8 cellular contexts compared by ENCODE assay signal in the genomic region with DNA sequence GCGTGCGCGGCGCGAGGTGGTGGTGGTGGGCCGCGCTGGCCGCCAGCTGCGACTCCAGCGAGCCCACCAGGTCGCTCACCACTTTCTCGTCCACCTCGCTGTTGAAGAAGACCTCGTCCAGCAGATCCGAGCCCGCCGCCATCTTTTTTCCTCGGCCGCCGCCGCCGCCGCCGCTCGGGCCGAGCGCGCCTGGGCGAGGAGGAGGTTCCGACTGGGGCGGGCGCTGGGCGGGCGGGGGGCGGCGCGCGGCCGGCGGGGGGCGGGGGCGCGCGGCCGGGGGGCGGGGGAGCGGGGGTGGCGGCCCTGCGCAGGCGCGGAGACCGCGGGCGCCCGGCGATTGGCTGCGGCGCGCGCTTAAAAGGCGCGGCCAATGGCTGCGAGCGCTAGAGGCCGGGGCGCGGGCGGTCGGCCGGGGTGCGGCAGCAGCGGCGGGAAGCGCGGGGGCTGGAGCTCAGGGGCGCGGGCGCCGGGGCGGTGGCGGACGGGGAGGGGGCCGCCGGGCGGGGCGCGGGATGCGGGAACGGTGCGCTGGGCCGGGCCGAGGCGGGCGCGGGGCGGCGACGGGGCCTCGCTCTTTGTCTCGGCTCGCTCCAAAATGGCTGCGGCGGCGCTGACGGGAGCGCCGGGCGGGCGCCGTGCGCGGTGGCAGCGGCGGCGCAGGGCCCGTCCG. TPM values are rescaled to one million over a fixed set of nuclear protein-coding genes. Genes with fewer than 3 reads are reported as not detected.
DNase-seq lines count a peak whose midpoint lies in the region; ATAC-seq and TF ChIP-seq lines count a peak whose summit lies in the region.

A gene with protein sequence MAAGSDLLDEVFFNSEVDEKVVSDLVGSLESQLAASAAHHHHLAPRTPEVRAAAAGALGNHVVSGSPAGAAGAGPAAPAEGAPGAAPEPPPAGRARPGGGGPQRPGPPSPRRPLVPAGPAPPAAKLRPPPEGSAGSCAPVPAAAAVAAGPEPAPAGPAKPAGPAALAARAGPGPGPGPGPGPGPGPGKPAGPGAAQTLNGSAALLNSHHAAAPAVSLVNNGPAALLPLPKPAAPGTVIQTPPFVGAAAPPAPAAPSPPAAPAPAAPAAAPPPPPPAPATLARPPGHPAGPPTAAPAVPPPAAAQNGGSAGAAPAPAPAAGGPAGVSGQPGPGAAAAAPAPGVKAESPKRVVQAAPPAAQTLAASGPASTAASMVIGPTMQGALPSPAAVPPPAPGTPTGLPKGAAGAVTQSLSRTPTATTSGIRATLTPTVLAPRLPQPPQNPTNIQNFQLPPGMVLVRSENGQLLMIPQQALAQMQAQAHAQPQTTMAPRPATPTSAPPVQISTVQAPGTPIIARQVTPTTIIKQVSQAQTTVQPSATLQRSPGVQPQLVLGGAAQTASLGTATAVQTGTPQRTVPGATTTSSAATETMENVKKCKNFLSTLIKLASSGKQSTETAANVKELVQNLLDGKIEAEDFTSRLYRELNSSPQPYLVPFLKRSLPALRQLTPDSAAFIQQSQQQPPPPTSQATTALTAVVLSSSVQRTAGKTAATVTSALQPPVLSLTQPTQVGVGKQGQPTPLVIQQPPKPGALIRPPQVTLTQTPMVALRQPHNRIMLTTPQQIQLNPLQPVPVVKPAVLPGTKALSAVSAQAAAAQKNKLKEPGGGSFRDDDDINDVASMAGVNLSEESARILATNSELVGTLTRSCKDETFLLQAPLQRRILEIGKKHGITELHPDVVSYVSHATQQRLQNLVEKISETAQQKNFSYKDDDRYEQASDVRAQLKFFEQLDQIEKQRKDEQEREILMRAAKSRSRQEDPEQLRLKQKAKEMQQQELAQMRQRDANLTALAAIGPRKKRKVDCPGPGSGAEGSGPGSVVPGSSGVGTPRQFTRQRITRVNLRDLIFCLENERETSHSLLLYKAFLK (minus strand): TSS at position 213 of the 670 bp plus-strand sequence. CDS start 71 bp downstream, at position 142.

- intact Hi-C loops in natural killer cell (cut with micrococcal nuclease), result loop anchor here (2.0 to 5.0 kb wide), 2 partner anchors 55 to 76 kb away; partner anchors contain the start of genes PSMA7 and SS18L1

- peaks cover 31 to 42% of the 10 kb centered on the region in 2 donors for H3K4me1 Mint-ChIP-seq in natural killer cell

- DNase-seq in DMS 273 treated with DMSO at 0.1 percent for 48 hours (lab: John Stamatoyannopoulos, UW) (peak; percentile 34), HuH-7.5 (ENCODE audit: low spot score) (peak; percentile 99), RPMI7951 (ENCODE audit: low read depth) (peak; percentile 76), fibroblast of mammary gland (ENCODE audit: low read depth) (peak; percentile 53), natural killer cell (peak; percentile 81)
- DNase-seq in activated T-helper 1 cell treated with anti-CD3 and anti-CD28 coated beads, Interleukin-2, amount 50 U/mL, for 16 hours (ENCODE audit: low read depth in 1 of 2, low spot score in 1 of 2), result peak; percentile 61 to 77
- DNase-seq in stimulated activated naive CD4-positive, alpha-beta T cell treated with Interleukin-2 at 50 U/mL for 16 hours (lab: John Stamatoyannopoulos, UW), result peak; percentile 73

- no peaks in the 10 kb centered on the region for H3K9me3 Mint-ChIP-seq in natural killer cell

- H3K36me3 Mint-ChIP-seq in natural killer cell, result no peaks in the 10 kb centered on the region

- H3K27me3 Mint-ChIP-seq in natural killer cell (ENCODE audit: low read depth in 2 of 2), result peaks cover 6% of the 10 kb centered on the region in 2 donors

- H3K27ac Mint-ChIP-seq in natural killer cell, result peak within 1 kb of the TSS; percentile 87 to 88

- ATAC-seq in GM21515 (IDR thresholded peaks at IDR 0.05; ENCODE audit: unreplicated experiment) (peak; percentile 69), natural killer cell (peak; percentile 82 to 90 (median 83))

- H3K4me3 ChIP-seq in fibroblast of mammary gland (ENCODE audit: control insufficient read depth, low read depth, low read length), result peak within 1 kb of the TSS; percentile 55

- TF ChIP-seq CTCF in fibroblast of mammary gland (conservative IDR thresholded peaks at IDR 0.05; ENCODE audit: control insufficient read depth, insufficient read depth, low read depth, low read length) (no peak), natural killer cell (IDR thresholded peaks at IDR 0.05) (no peak)

- peak within 1 kb of the TSS; percentile 94 for H3K4me3 Mint-ChIP-seq in natural killer cell

RNA-seq across cellular contexts. Expression of the gene that starts here (rescaled TPM):
- total RNA-seq in RPMI7951 (2014; rRNA removed; shearing (Covaris generic)), result 6.5 and 6.6 TPM in 2 replicates
- total RNA-seq in natural killer cell, result 10 to 100 TPM; 30.0 to 35.1 (median 30.3) TPM

Comparison
In these comparisons a context has a peak if more than half of its experiments do, and no peak if none do; other contexts are left out.
1. Peak in every context shown above with its lines: DNase-seq, ATAC-seq and H3K4me3 ChIP-seq.
2. DNase-seq: peak in every context shown above with its lines; median percentile 99 in HuH-7.5; 81 in natural killer cell; 76 in RPMI7951; 73 in stimulated activated naive CD4-positive, alpha-beta T cell treated with Interleukin-2 at 50 U/mL for 16 hours; 69 in activated T-helper 1 cell treated with anti-CD3 and anti-CD28 coated beads, Interleukin-2, amount 50 U/mL, for 16 hours; 53 in fibroblast of mammary gland; 34 in DMS 273 treated with DMSO at 0.1 percent for 48 hours.